In genomic region chr5:170795154-170795553, GRCh38 we compare ENCODE assay signal across 34 cellular contexts. TPM values are rescaled to one million over a fixed set of nuclear protein-coding genes. Genes with fewer than 3 reads are reported as not detected.
"Had no signal": no experiment of that assay in that cellular context is flagged by ENCODE, and none has a peak within 500 bp of the region (broad histone marks: within the 10 kb centered on the region; RNA-seq: fewer than 3 reads in every experiment).

No MANE protein-coding gene starts in this region.

- H3K9me3 Mint-ChIP-seq: activated CD4-positive, alpha-beta memory T cell treated with anti-CD3 and anti-CD28 coated beads for 36 hours; activated CD4-positive, alpha-beta T cell treated with anti-CD3 and anti-CD28 coated beads, Interleukin-2, amount 10 ng/mL, durations not matched to agents 24 days and 14 days; activated CD8-positive, alpha-beta T cell treated with anti-CD3 and anti-CD28 coated beads for 36 hours; activated naive CD4-positive, alpha-beta T cell treated with anti-CD3 and anti-CD28 coated beads, Interleukin-2, amount 10 ng/mL, durations not matched to agents 7 days and 5 days; activated naive CD4-positive, alpha-beta T cell treated with anti-CD3 and anti-CD28 coated beads, Interleukin-2, amount 50 U/mL, for 24 hours; activated naive CD8-positive, alpha-beta T cell treated with anti-CD3 and anti-CD28 coated beads, Interleukin-2, amount 10 ng/mL, durations not matched to agents 7 days and 5 days; activated naive CD8-positive, alpha-beta T cell treated with anti-CD3 and anti-CD28 coated beads, Interleukin-2, amount 50 U/mL, for 24 hours; activated T-cell treated with anti-CD3 and anti-CD28 coated beads, Interleukin-2, amount 50 U/mL, for 4 hours; activated T-cell treated with anti-CD3 and anti-CD28 coated beads, Interleukin-2, amount 50 U/mL, for 72 hours; activated T-helper 1 cell treated with anti-CD3 and anti-CD28 coated beads, Interleukin-12 subunit alpha, Interleukin-12 subunit beta, Interleukin-2, Interleukin-4 antibody, amounts not matched to agents 30 ng/mL and 10 ng/mL and 1 ng/mL, durations not matched to agents 14 hours and 24 hours and 36 hours; activated T-helper 17 cell treated with anti-CD3 and anti-CD28 coated beads, Interleukin-2, amount 50 U/mL, for 72 hours; T-helper 1 cell treated with Interleukin-12 subunit alpha and Interleukin-12 subunit beta and Interleukin-4 antibody, amounts not matched to agents 30 μg/mL and 1 μg/mL, for 36 hours; T-helper 2 cell treated with Interferon-gamma antibody and Interleukin-4, amounts not matched to agents 5 μg/mL and 100 μg/mL, for 36 hours had no signal

- H3K27ac Mint-ChIP-seq: activated B cell treated with CpG ODN at 0.5 μM for 24 hours; activated CD4-positive, alpha-beta memory T cell treated with anti-CD3 and anti-CD28 coated beads for 36 hours; activated CD4-positive, alpha-beta T cell treated with anti-CD3 and anti-CD28 coated beads, Interleukin-2, amount 10 ng/mL, durations not matched to agents 24 days and 14 days; activated CD8-positive, alpha-beta T cell treated with anti-CD3 and anti-CD28 coated beads for 36 hours; activated naive CD4-positive, alpha-beta T cell treated with anti-CD3 and anti-CD28 coated beads, Interleukin-2, amount 10 ng/mL, durations not matched to agents 7 days and 5 days; activated naive CD4-positive, alpha-beta T cell treated with anti-CD3 and anti-CD28 coated beads, Interleukin-2, amount 50 U/mL, for 24 hours; activated naive CD8-positive, alpha-beta T cell; activated naive CD8-positive, alpha-beta T cell treated with anti-CD3 and anti-CD28 coated beads, Interleukin-2, amount 10 ng/mL, durations not matched to agents 7 days and 5 days; activated naive CD8-positive, alpha-beta T cell treated with anti-CD3 and anti-CD28 coated beads, Interleukin-2, amount 50 U/mL, for 24 hours; activated T-cell treated with anti-CD3 and anti-CD28 coated beads, Interleukin-2, amount 50 U/mL, for 72 hours; activated T-helper 1 cell treated with anti-CD3 and anti-CD28 coated beads, Interleukin-12 subunit alpha, Interleukin-12 subunit beta, Interleukin-2, Interleukin-4 antibody, amounts not matched to agents 30 ng/mL and 10 ng/mL and 1 ng/mL, durations not matched to agents 14 hours and 24 hours and 36 hours; activated T-helper 17 cell treated with anti-CD3 and anti-CD28 coated beads, Interleukin-2, amount 50 U/mL, for 72 hours; brain; T-helper 1 cell treated with Interleukin-12 subunit alpha and Interleukin-12 subunit beta and Interleukin-4 antibody, amounts not matched to agents 30 μg/mL and 1 μg/mL, for 36 hours; T-helper 2 cell treated with Interferon-gamma antibody and Interleukin-4, amounts not matched to agents 5 μg/mL and 100 μg/mL, for 36 hours had no signal

- H3K4me1 Mint-ChIP-seq: activated CD4-positive, alpha-beta T cell treated with anti-CD3 and anti-CD28 coated beads, Interleukin-2, amount 10 ng/mL, durations not matched to agents 24 days and 14 days; activated naive CD4-positive, alpha-beta T cell treated with anti-CD3 and anti-CD28 coated beads, Interleukin-2, amount 10 ng/mL, durations not matched to agents 7 days and 5 days; activated naive CD4-positive, alpha-beta T cell treated with anti-CD3 and anti-CD28 coated beads, Interleukin-2, amount 50 U/mL, for 24 hours; activated naive CD8-positive, alpha-beta T cell treated with anti-CD3 and anti-CD28 coated beads, Interleukin-2, amount 10 ng/mL, durations not matched to agents 7 days and 5 days; activated naive CD8-positive, alpha-beta T cell treated with anti-CD3 and anti-CD28 coated beads, Interleukin-2, amount 50 U/mL, for 24 hours; activated T-helper 17 cell treated with anti-CD3 and anti-CD28 coated beads, Interleukin-2, amount 50 U/mL, for 72 hours; brain had no signal

- H3K27me3 Mint-ChIP-seq: activated B cell treated with CpG ODN at 0.5 μM for 24 hours; activated CD4-positive, alpha-beta memory T cell treated with anti-CD3 and anti-CD28 coated beads for 36 hours; activated CD4-positive, alpha-beta T cell treated with anti-CD3 and anti-CD28 coated beads, Interleukin-2, amount 10 ng/mL, durations not matched to agents 24 days and 14 days; activated naive CD4-positive, alpha-beta T cell treated with anti-CD3 and anti-CD28 coated beads, Interleukin-2, amount 50 U/mL, for 24 hours; activated naive CD8-positive, alpha-beta T cell treated with anti-CD3 and anti-CD28 coated beads, Interleukin-2, amount 10 ng/mL, durations not matched to agents 7 days and 5 days had no signal

- H3K36me3 Mint-ChIP-seq: activated CD4-positive, alpha-beta memory T cell treated with anti-CD3 and anti-CD28 coated beads for 36 hours; activated naive CD4-positive, alpha-beta T cell treated with anti-CD3 and anti-CD28 coated beads, Interleukin-2, amount 10 ng/mL, durations not matched to agents 7 days and 5 days; activated naive CD4-positive, alpha-beta T cell treated with anti-CD3 and anti-CD28 coated beads, Interleukin-2, amount 50 U/mL, for 24 hours; activated naive CD8-positive, alpha-beta T cell; activated naive CD8-positive, alpha-beta T cell treated with anti-CD3 and anti-CD28 coated beads, Interleukin-2, amount 10 ng/mL, durations not matched to agents 7 days and 5 days; brain had no signal

- ATAC-seq: activated CD8-positive, alpha-beta T cell treated with anti-CD3 and anti-CD28 coated beads for 36 hours; activated naive CD8-positive, alpha-beta T cell treated with anti-CD3 and anti-CD28 coated beads, Interleukin-2, amount 50 U/mL, for 24 hours; activated T-cell treated with anti-CD3 and anti-CD28 coated beads, Interleukin-2, amount 50 U/mL, for 4 hours; activated T-cell treated with anti-CD3 and anti-CD28 coated beads, Interleukin-2, amount 50 U/mL, for 72 hours; activated T-helper 17 cell treated with anti-CD3 and anti-CD28 coated beads, Interleukin-2, amount 50 U/mL, for 72 hours had no signal

- H3K4me3 Mint-ChIP-seq: activated B cell treated with CpG ODN at 0.5 μM for 24 hours; activated CD4-positive, alpha-beta memory T cell treated with anti-CD3 and anti-CD28 coated beads for 36 hours; activated CD4-positive, alpha-beta T cell treated with anti-CD3 and anti-CD28 coated beads, Interleukin-2, amount 10 ng/mL, durations not matched to agents 24 days and 14 days; activated CD8-positive, alpha-beta T cell treated with anti-CD3 and anti-CD28 coated beads for 36 hours; activated naive CD4-positive, alpha-beta T cell treated with anti-CD3 and anti-CD28 coated beads, Interleukin-2, amount 10 ng/mL, durations not matched to agents 7 days and 5 days; activated naive CD4-positive, alpha-beta T cell treated with anti-CD3 and anti-CD28 coated beads, Interleukin-2, amount 50 U/mL, for 24 hours; activated naive CD8-positive, alpha-beta T cell; activated naive CD8-positive, alpha-beta T cell treated with anti-CD3 and anti-CD28 coated beads, Interleukin-2, amount 10 ng/mL, durations not matched to agents 7 days and 5 days; activated naive CD8-positive, alpha-beta T cell treated with anti-CD3 and anti-CD28 coated beads, Interleukin-2, amount 50 U/mL, for 24 hours; activated T-cell treated with anti-CD3 and anti-CD28 coated beads, Interleukin-2, amount 50 U/mL, for 4 hours; activated T-cell treated with anti-CD3 and anti-CD28 coated beads, Interleukin-2, amount 50 U/mL, for 72 hours; activated T-helper 1 cell treated with anti-CD3 and anti-CD28 coated beads, Interleukin-12 subunit alpha, Interleukin-12 subunit beta, Interleukin-2, Interleukin-4 antibody, amounts not matched to agents 30 ng/mL and 10 ng/mL and 1 ng/mL, durations not matched to agents 14 hours and 24 hours and 36 hours; activated T-helper 17 cell treated with anti-CD3 and anti-CD28 coated beads, Interleukin-2, amount 50 U/mL, for 72 hours; brain; T-helper 1 cell treated with Interleukin-12 subunit alpha and Interleukin-12 subunit beta and Interleukin-4 antibody, amounts not matched to agents 30 μg/mL and 1 μg/mL, for 36 hours; T-helper 2 cell treated with Interferon-gamma antibody and Interleukin-4, amounts not matched to agents 5 μg/mL and 100 μg/mL, for 36 hours had no signal

- DNase-seq: activated B cell treated with CpG ODN at 0.5 μM for 24 hours; activated CD4-positive, alpha-beta memory T cell treated with anti-CD3 and anti-CD28 coated beads for 36 hours; activated CD4-positive, alpha-beta T cell treated with anti-CD3 and anti-CD28 coated beads for 4 hours; activated CD4-positive, alpha-beta T cell treated with anti-CD3 and anti-CD28 coated beads, Interleukin-2, amount 10 ng/mL, durations not matched to agents 24 days and 14 days; activated CD4-positive, alpha-beta T cell treated with anti-CD3 and anti-CD28 coated beads, Interleukin-2, amount 50 U/mL, for 1 hour; activated CD4-positive, alpha-beta T cell treated with anti-CD3 and anti-CD28 coated beads, Interleukin-2, amount 50 U/mL, for 4 hours; activated CD4-positive, CD25-positive, alpha-beta regulatory T cell treated with anti-CD3 and anti-CD28 coated beads, Interleukin-2, amount 50 U/mL, for 72 hours; activated CD8-positive, alpha-beta memory T cell treated with anti-CD3 and anti-CD28 coated beads, Interleukin-2, amount 50 U/mL, for 4 hours; activated CD8-positive, alpha-beta T cell treated with anti-CD3 and anti-CD28 coated beads for 36 hours; activated gamma-delta T cell; activated naive CD4-positive, alpha-beta T cell treated with anti-CD3 and anti-CD28 coated beads, Interleukin-2, amount 10 ng/mL, durations not matched to agents 7 days and 5 days; activated naive CD4-positive, alpha-beta T cell treated with Interleukin-2 at 50 U/mL for 16 hours; activated naive CD8-positive, alpha-beta T cell treated with anti-CD3 and anti-CD28 coated beads, Interleukin-2, amount 10 ng/mL, durations not matched to agents 7 days and 5 days; activated naive CD8-positive, alpha-beta T cell treated with anti-CD3 and anti-CD28 coated beads, Interleukin-2, amount 50 U/mL, for 24 hours; activated T-cell treated with anti-CD3 and anti-CD28 coated beads for 4 hours; activated T-cell treated with anti-CD3 and anti-CD28 coated beads, Interleukin-2, amount 50 U/mL, for 1 hour; activated T-cell treated with anti-CD3 and anti-CD28 coated beads, Interleukin-2, amount 50 U/mL, for 4 hours; activated T-cell treated with anti-CD3 and anti-CD28 coated beads, Interleukin-2, amount 50 U/mL, for 72 hours; amygdala; anterior cingulate cortex; central memory CD4-positive, alpha-beta T cell; SW 1271; T-helper 1 cell; T-helper 2 cell; T-helper 9 cell had no signal

RNA-seq across cellular contexts. Expression of gene GABRP, which starts 11.6 kb away (rescaled TPM):
- total RNA-seq: activated B cell treated with CpG ODN at 0.5 μM for 24 hours; activated CD4-positive, alpha-beta memory T cell treated with anti-CD3 and anti-CD28 coated beads for 36 hours; activated CD4-positive, alpha-beta T cell treated with anti-CD3 and anti-CD28 coated beads, Interleukin-2, amount 10 ng/mL, durations not matched to agents 24 days and 14 days; activated CD8-positive, alpha-beta T cell treated with anti-CD3 and anti-CD28 coated beads for 36 hours; activated naive CD8-positive, alpha-beta T cell treated with anti-CD3 and anti-CD28 coated beads, Interleukin-2, amount 10 ng/mL, durations not matched to agents 7 days and 5 days; activated T-cell treated with anti-CD3 and anti-CD28 coated beads, Interleukin-2, amount 50 U/mL, for 4 hours; activated T-cell treated with anti-CD3 and anti-CD28 coated beads, Interleukin-2, amount 50 U/mL, for 72 hours; activated T-helper 1 cell treated with anti-CD3 and anti-CD28 coated beads, Interleukin-12 subunit alpha, Interleukin-12 subunit beta, Interleukin-2, Interleukin-4 antibody, amounts not matched to agents 30 ng/mL and 10 ng/mL and 1 ng/mL, durations not matched to agents 14 hours and 24 hours and 36 hours; activated T-helper 17 cell treated with anti-CD3 and anti-CD28 coated beads, Interleukin-2, amount 50 U/mL, for 72 hours; bronchial epithelial cell; cerebellum had no signal
